11 cellular contexts compared by ENCODE assay signal in the genomic region with DNA sequence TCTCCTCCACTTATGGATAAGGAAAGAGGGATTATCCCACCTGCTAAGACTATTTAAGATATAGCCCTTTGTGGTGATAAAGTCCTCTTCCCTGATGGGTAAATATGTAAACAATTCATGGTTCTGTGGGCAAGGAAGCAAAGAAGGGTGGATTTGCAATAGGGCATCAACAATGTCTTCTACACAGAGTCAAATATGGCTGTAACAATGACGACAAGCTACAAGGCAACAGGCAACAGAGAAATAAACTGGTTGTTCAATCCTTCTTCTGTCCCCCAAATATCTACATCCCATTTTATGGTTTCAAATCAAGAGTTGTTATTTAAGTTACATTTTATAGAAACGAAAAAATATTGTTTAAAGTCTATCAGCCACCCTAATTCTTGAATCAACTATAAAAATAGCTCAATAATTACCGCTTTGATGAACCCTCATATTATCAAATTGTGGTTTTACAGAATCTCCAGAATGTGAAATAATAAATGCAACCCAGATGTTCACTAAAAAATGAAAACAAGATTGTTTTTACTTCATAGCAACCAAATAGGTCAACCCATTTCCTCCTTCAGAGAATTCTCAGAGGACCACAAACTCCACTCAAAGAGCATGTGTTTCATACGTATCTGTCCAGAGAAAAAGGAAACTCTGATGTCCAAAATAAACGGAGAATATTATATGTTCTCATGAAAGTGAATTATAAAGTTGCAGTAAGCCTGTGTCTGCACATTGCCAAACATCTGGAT. TPM values are rescaled to one million over a fixed set of nuclear protein-coding genes. Genes with fewer than 3 reads are reported as not detected.
DNase-seq lines count a peak whose midpoint lies in the region; ATAC-seq and TF ChIP-seq lines count a peak whose summit lies in the region.
"Had no signal": no experiment of that assay in that cellular context is flagged by ENCODE, and none has a peak within 500 bp of the region (broad histone marks: within the 10 kb centered on the region; RNA-seq: fewer than 3 reads in every experiment).

No MANE protein-coding gene starts in this region.

- TF ChIP-seq CTCF in Panc1 (IDR thresholded peaks at IDR 0.05) (no peak), fibroblast of pulmonary artery (IDR thresholded peaks at IDR 0.05; ENCODE audit: low read length, missing control alignments) (no peak)

- H3K9ac ChIP-seq in skeletal muscle tissue (ENCODE audit: low read depth in 1 of 3, low read length in 3 of 3): no peak overlapping the region

- H3K4me3 ChIP-seq in Panc1 (ENCODE audit: low read depth in 2 of 2, low read length in 2 of 2): no peak overlapping the region
- H3K4me3 ChIP-seq in fibroblast of pulmonary artery (replicated peaks; ENCODE audit: low read depth, low read length): no peak overlapping the region
- H3K4me3 ChIP-seq in skeletal muscle tissue (ENCODE audit: low read length in 3 of 3): no peak overlapping the region

- peak overlapping the region; percentile 25; the same call in 1 of the 2 replicates for H3K27ac ChIP-seq in Panc1 (ENCODE audit: low read length)
- peak overlapping the region; percentile 61 for H3K27ac ChIP-seq in skeletal muscle tissue (ENCODE audit: low read depth, low read length)

- intact Hi-C loops in Panc1 (cut with micrococcal nuclease; ENCODE audit: unreplicated experiment): no loop called here

- POLR2A ChIA-PET in Panc1 (lab: Charles Lee): interaction anchor here (0.5 to 0.6 kb wide), 2 partner anchors 11 to 115 kb away, joined by 3 to 4 read pairs; no protein-coding TSS in a partner anchor

- peaks cover 23% of the 10 kb centered on the region for H3K4me1 ChIP-seq in Panc1 (ENCODE audit: control insufficient read depth, insufficient read depth, low read length)
- H3K4me1 ChIP-seq in skeletal muscle tissue (ENCODE audit: control insufficient read depth in 3 of 3, insufficient read depth in 3 of 3, low read length in 3 of 3): peaks cover 34 to 53% (median 44%) of the 10 kb centered on the region in 3 donors

- H3K9me3 ChIP-seq in Panc1 (ENCODE audit: control insufficient read depth, insufficient read depth, low read depth, low read length): no peaks in the 10 kb centered on the region
- H3K9me3 ChIP-seq in skeletal muscle tissue (ENCODE audit: control insufficient read depth in 3 of 3, low read length in 3 of 3): no peaks in the 10 kb centered on the region

- DNase-seq in EL (peak; percentile 79), Panc1 (ENCODE audit: low read depth, low spot score) (no peak), fibroblast of pulmonary artery (ENCODE audit: low read depth) (peak; percentile 94), DMS53 treated with DMSO at 0.1 percent for 48 hours (lab: John Stamatoyannopoulos, UW; ENCODE audit: unreplicated experiment) (no peak)
- DNase-seq in activated CD4-positive, alpha-beta T cell treated with anti-CD3 and anti-CD28 coated beads for 4 hours: no peak
- DNase-seq: activated naive CD8-positive, alpha-beta T cell treated with anti-CD3 and anti-CD28 coated beads, Interleukin-2, amount 50 U/mL, for 24 hours; NCI-H1048; T-helper 2 cell had no signal

- CTCF ChIA-PET in Panc1 (lab: Charles Lee): no interaction called here

- H3K27me3 ChIP-seq in Panc1 (ENCODE audit: control insufficient read depth, insufficient read depth, low read length) (no peaks in the 10 kb centered on the region), skeletal muscle tissue (ENCODE audit: control insufficient read depth in 3 of 3, insufficient read depth in 3 of 3, low read length in 3 of 3) (no peaks in the 10 kb centered on the region)

- H3K36me3 ChIP-seq in Panc1 (ENCODE audit: control insufficient read depth, insufficient read depth, low read length) (no peaks in the 10 kb centered on the region), skeletal muscle tissue (ENCODE audit: control insufficient read depth in 3 of 3, insufficient read depth in 3 of 3, low read length in 3 of 3) (no peaks in the 10 kb centered on the region)

- BruUV-seq in Panc1 (replicated peaks; lab: Mats Ljungman, UMichigan): no TSS peak

- in situ Hi-C loops in Panc1 (cut with HindIII; ENCODE audit: low pct_unique_long_range_greater_than_20kb, low sequenced_read_pairs): no loop called here

- ATAC-seq in Panc1 (no peak), GM18867 (IDR thresholded peaks at IDR 0.05; ENCODE audit: unreplicated experiment) (no peak), GM19452 (IDR thresholded peaks at IDR 0.05; ENCODE audit: unreplicated experiment) (no peak)
- ATAC-seq: activated naive CD8-positive, alpha-beta T cell treated with anti-CD3 and anti-CD28 coated beads, Interleukin-2, amount 50 U/mL, for 24 hours had no signal

RNA-seq across cellular contexts. Expression of a gene that starts 13.8 kb away (rescaled TPM):
- total RNA-seq in Panc1 (2021; ENCODE audit: unreplicated experiment) (35.5 TPM), skeletal muscle tissue (19.3 TPM)
- polyA plus RNA-seq in Panc1 (2012; ENCODE audit: insufficient read length): 41.6 TPM

Comparison
In these comparisons a context has a peak if more than half of its experiments do, and no peak if none do; other contexts are left out.
1. DNase-seq: peak in EL (single experiment) and fibroblast of pulmonary artery (single experiment); none in Panc1 (single experiment), activated CD4-positive, alpha-beta T cell treated with anti-CD3 and anti-CD28 coated beads for 4 hours (0 of 2) and DMS53 treated with DMSO at 0.1 percent for 48 hours (single experiment).